In genomic region chr10:978826-979421, GRCh38 we compare ENCODE assay signal across 22 cellular contexts. TPM values are rescaled to one million over a fixed set of nuclear protein-coding genes. Genes with fewer than 3 reads are reported as not detected.
"Had no signal": no experiment of that assay in that cellular context is flagged by ENCODE, and none has a peak within 500 bp of the region (broad histone marks: within the 10 kb centered on the region; RNA-seq: fewer than 3 reads in every experiment).

No MANE protein-coding gene starts in this region.

- H3K4me1 Mint-ChIP-seq: activated naive CD4-positive, alpha-beta T cell treated with anti-CD3 and anti-CD28 coated beads, Interleukin-2, amount 10 ng/mL, durations not matched to agents 7 days and 5 days; activated T-helper 17 cell treated with anti-CD3 and anti-CD28 coated beads, Interleukin-2, amount 50 U/mL, for 72 hours had no signal

- H3K4me2 ChIP-seq: neural progenitor cell had no signal

- H3K4me3 Mint-ChIP-seq: activated naive CD4-positive, alpha-beta T cell treated with anti-CD3 and anti-CD28 coated beads, Interleukin-2, amount 10 ng/mL, durations not matched to agents 7 days and 5 days; activated T-helper 17 cell treated with anti-CD3 and anti-CD28 coated beads, Interleukin-2, amount 50 U/mL, for 72 hours; neural progenitor cell had no signal

- H3K9ac ChIP-seq: neural progenitor cell had no signal

- H2AFZ ChIP-seq: neural progenitor cell had no signal

- H3K27ac Mint-ChIP-seq: activated naive CD4-positive, alpha-beta T cell treated with anti-CD3 and anti-CD28 coated beads, Interleukin-2, amount 10 ng/mL, durations not matched to agents 7 days and 5 days; activated T-helper 17 cell treated with anti-CD3 and anti-CD28 coated beads, Interleukin-2, amount 50 U/mL, for 72 hours; neural progenitor cell had no signal

- H3K27ac ChIP-seq: cardiac muscle cell, neural progenitor cell, sigmoid colon, spleen, thoracic aorta, upper lobe of right lung had no signal

- H3K36me3 ChIP-seq: cardiac muscle cell, neural progenitor cell, sigmoid colon, thoracic aorta, upper lobe of right lung had no signal

- H3K27me3 ChIP-seq: cardiac muscle cell, neural progenitor cell, sigmoid colon, spleen, upper lobe of right lung had no signal

- DNase-seq: activated CD4-positive, alpha-beta T cell treated with anti-CD3 and anti-CD28 coated beads for 1 hour; activated CD4-positive, alpha-beta T cell treated with anti-CD3 and anti-CD28 coated beads, Interleukin-2, amount 50 U/mL, for 4 hours; activated naive CD4-positive, alpha-beta T cell treated with anti-CD3 and anti-CD28 coated beads, Interleukin-2, amount 10 ng/mL, durations not matched to agents 7 days and 5 days; foreskin fibroblast; hippocampal formation; midbrain; sigmoid colon; spleen; upper lobe of right lung had no signal

- H3K4me3 ChIP-seq: cardiac muscle cell, neural progenitor cell, sigmoid colon, spleen, thoracic aorta, upper lobe of right lung had no signal

- H3K27me3 Mint-ChIP-seq: activated naive CD4-positive, alpha-beta T cell treated with anti-CD3 and anti-CD28 coated beads, Interleukin-2, amount 10 ng/mL, durations not matched to agents 7 days and 5 days; activated T-helper 17 cell treated with anti-CD3 and anti-CD28 coated beads, Interleukin-2, amount 50 U/mL, for 72 hours had no signal

- H3K4me1 ChIP-seq: neural progenitor cell, sigmoid colon, spleen had no signal

- FAIRE-seq: colon, keratinocyte, TTC549 had no signal

- ATAC-seq: activated T-helper 17 cell treated with anti-CD3 and anti-CD28 coated beads, Interleukin-2, amount 50 U/mL, for 72 hours; esophagus mucosa; left lobe of liver; upper lobe of right lung had no signal

RNA-seq across cellular contexts. Expression of gene IDI2, which starts 46.7 kb away (rescaled TPM):
- total RNA-seq: cardiac muscle cell; esophagus mucosa; left lobe of liver; lung microvascular endothelial cell; osteocyte; pulmonary artery endothelial cell; sigmoid colon; spleen; T-helper 2 cell treated with Interferon-gamma antibody and Interleukin-4, amounts not matched to agents 100 ng/mL and 5 ng/mL, for 36 hours; thoracic aorta; upper lobe of right lung had no signal
- polyA plus RNA-seq: cardiac muscle cell, keratinocyte, sigmoid colon had no signal
